In genomic region chr15:53540626-53541300, GRCh38 we compare ENCODE assay signal across 7 cellular contexts.
DNase-seq lines count a peak whose midpoint lies in the region; ATAC-seq and TF ChIP-seq lines count a peak whose summit lies in the region.
"Not testable (repeated sequence)": the region's sequence is repeated elsewhere in the genome, so short reads cannot be mapped to it uniquely, and the experiment has no call there.

No MANE protein-coding gene starts in this region.

- POLR2A ChIA-PET in PC-3 (lab: Charles Lee; ENCODE audit: unreplicated experiment): not testable (repeated sequence)

- not testable (repeated sequence) for H3F3A ChIP-seq in PC-3 (ENCODE audit: low read length, unreplicated experiment); smooth muscle cell (ENCODE audit: low read depth)

- not testable (repeated sequence) for TF ChIP-seq CTCF in C4-2B (conservative IDR thresholded peaks at IDR 0.05); LNCaP clone FGC (IDR thresholded peaks at IDR 0.05; ENCODE audit: control insufficient read depth, extremely low read depth, insufficient read depth); PC-3 (conservative IDR thresholded peaks at IDR 0.05; ENCODE audit: low read depth, low read length); endodermal cell (conservative IDR thresholded peaks at IDR 0.05); smooth muscle cell (IDR thresholded peaks at IDR 0.05; ENCODE audit: borderline replicate concordance, insufficient read depth, poor library complexity, severe bottlenecking)

- not testable (repeated sequence) for H3K36me3 ChIP-seq in H7 (replicated peaks; ENCODE audit: control insufficient read depth, insufficient read depth, low read length); PC-3 (ENCODE audit: low read depth, low read length); endodermal cell (ENCODE audit: control insufficient read depth, insufficient read depth, low read length); iPS-15b (ENCODE audit: control insufficient read depth, insufficient read depth, low read length); smooth muscle cell (ENCODE audit: low read depth)

- peak overlapping the region; percentile 77 for H3K4me3 Mint-ChIP-seq in endodermal cell

- ATAC-seq in PC-3: not testable (repeated sequence)

- H3K27me3 ChIP-seq in H7 (ENCODE audit: control insufficient read depth, insufficient read depth, low read length); PC-3 (ENCODE audit: low read length); endodermal cell (ENCODE audit: control insufficient read depth, insufficient read depth, low read length, poor library complexity, severe bottlenecking); iPS-15b (ENCODE audit: control insufficient read depth, insufficient read depth, low read length); smooth muscle cell (ENCODE audit: low read depth): not testable (repeated sequence)

- WGBS in endodermal cell (ENCODE audit: insufficient coverage in 1 of 2, insufficient read length in 1 of 2), 2 experiments: 96 to 100% methylated on average over 4 to 33 of the region's 34 CpGs
- WGBS in smooth muscle cell (ENCODE audit: low lambda C conversion rate): 84% methylated on average over 34 of the region's 34 CpGs

- H3K9me2 ChIP-seq in PC-3 (replicated peaks; ENCODE audit: low read length): not testable (repeated sequence)

- H3K27ac Mint-ChIP-seq in endodermal cell: peak overlapping the region; percentile 98

- not testable (repeated sequence) for H4K20me1 ChIP-seq in PC-3 (ENCODE audit: low read length); smooth muscle cell (ENCODE audit: low read depth)

- DNase-seq in H7; LNCaP clone FGC (ENCODE audit: low read depth); PC-3; endodermal cell; smooth muscle cell (lab: John Stamatoyannopoulos, UW; ENCODE audit: unreplicated experiment): not testable (repeated sequence)

- BruUV-seq in PC-3 (replicated peaks; lab: Mats Ljungman, UMichigan): not testable (repeated sequence)

- peak overlapping the region; percentile 59; the same call in 1 of the 2 replicates for H3K9ac ChIP-seq in PC-3 (ENCODE audit: low read length)
- not testable (repeated sequence) for H3K9ac ChIP-seq in endodermal cell (ENCODE audit: extremely low read depth, low read length, poor library complexity, severe bottlenecking); smooth muscle cell (ENCODE audit: low read depth)
- peak overlapping the region; percentile 37 for H3K9ac ChIP-seq in iPS-15b (ENCODE audit: low read depth, low read length)

- H3K36me3 Mint-ChIP-seq in endodermal cell (ENCODE audit: low read depth): peaks cover 13% of the 10 kb centered on the region

- H2AFZ ChIP-seq in PC-3 (ENCODE audit: low read length); smooth muscle cell (ENCODE audit: low read depth): not testable (repeated sequence)

- H3K4me2 ChIP-seq in PC-3 (ENCODE audit: low read length) (peak overlapping the region; percentile 41), smooth muscle cell (peak overlapping the region; percentile 58)

- H3K4me1 ChIP-seq in PC-3 (ENCODE audit: insufficient read depth, low read length) (peaks cover 22% of the 10 kb centered on the region), smooth muscle cell (ENCODE audit: low read depth) (peaks cover 14% of the 10 kb centered on the region)
- not testable (repeated sequence) for H3K4me1 ChIP-seq in endodermal cell (ENCODE audit: control insufficient read depth, insufficient read depth, low read length); iPS-15b (ENCODE audit: control insufficient read depth, insufficient read depth, low read length)

- H3K27ac ChIP-seq in C4-2B: peak overlapping the region; percentile 49
- H3K27ac ChIP-seq in PC-3 (ENCODE audit: low read length): peak overlapping the region; percentile 57
- H3K27ac ChIP-seq in endodermal cell (ENCODE audit: low read depth, low read length); smooth muscle cell (ENCODE audit: low read depth): not testable (repeated sequence)

- H3K4me3 ChIP-seq in H7 (ENCODE audit: insufficient read depth, low read depth, low read length) (peak overlapping the region; percentile 26), LNCaP clone FGC (ENCODE audit: low read depth, low read length) (peak overlapping the region; percentile 47), PC-3 (ENCODE audit: low read length) (peak overlapping the region; percentile 57), iPS-15b (ENCODE audit: low read depth, low read length) (peak overlapping the region; percentile 43), smooth muscle cell (peak overlapping the region; percentile 20)
- H3K4me3 ChIP-seq in endodermal cell (ENCODE audit: low read length): not testable (repeated sequence)

- H3K79me2 ChIP-seq in PC-3 (ENCODE audit: low read length): peaks cover 19% of the 10 kb centered on the region
- not testable (repeated sequence) for H3K79me2 ChIP-seq in smooth muscle cell (ENCODE audit: low read depth)

- CTCF ChIA-PET in PC-3 (lab: Charles Lee): not testable (repeated sequence)

- intact Hi-C loops in PC-3 (cut with micrococcal nuclease): not testable (repeated sequence)

- H3K9me3 Mint-ChIP-seq in endodermal cell: peaks cover 22% of the 10 kb centered on the region

- not testable (repeated sequence) for H3K4me1 Mint-ChIP-seq in endodermal cell

- H3K9me3 ChIP-seq in PC-3 (ENCODE audit: low read length); endodermal cell (ENCODE audit: control insufficient read depth, low read length); iPS-15b (ENCODE audit: control insufficient read depth, insufficient read depth, low read length); smooth muscle cell (replicated peaks; ENCODE audit: low read depth): not testable (repeated sequence)

- not testable (repeated sequence) for H3K27me3 Mint-ChIP-seq in endodermal cell (ENCODE audit: insufficient read depth)
